Comparison of ENCODE assay signal across 11 cellular contexts in genomic region chr1:236168716-236169429, GRCh38. TPM values are rescaled to one million over a fixed set of nuclear protein-coding genes. Genes with fewer than 3 reads are reported as not detected.
DNase-seq lines count a peak whose midpoint lies in the region; ATAC-seq and TF ChIP-seq lines count a peak whose summit lies in the region.
"Had no signal": no experiment of that assay in that cellular context is flagged by ENCODE, and none has a peak within 500 bp of the region (broad histone marks: within the 10 kb centered on the region; RNA-seq: fewer than 3 reads in every experiment).

No MANE protein-coding gene starts in this region.

- WGBS in hepatocyte (ENCODE audit: low lambda C conversion rate, missing lambda C conversion rate): 88% methylated on average over 10 of the region's 10 CpGs

- H3K4me3 ChIP-seq in hepatocyte: no peak overlapping the region
- H3K4me3 ChIP-seq: ascending aorta had no signal

- no peaks in the 10 kb centered on the region for H4K20me1 ChIP-seq in hepatocyte (ENCODE audit: insufficient read depth, poor library complexity, severe bottlenecking)

- no peak overlapping the region for H3K4me2 ChIP-seq in hepatocyte

- H3K4me1 ChIP-seq in hepatocyte (ENCODE audit: insufficient read depth): no peaks in the 10 kb centered on the region
- H3K4me1 ChIP-seq: ascending aorta had no signal

- H3K27me3 ChIP-seq in hepatocyte: no peaks in the 10 kb centered on the region
- H3K27me3 ChIP-seq: ascending aorta had no signal

- DNase-seq in stimulated activated naive CD4-positive, alpha-beta T cell treated with Interleukin-2 at 50 U/mL for 16 hours (lab: John Stamatoyannopoulos, UW): peak; percentile 13
- no peak for DNase-seq in stimulated activated naive CD4-positive, alpha-beta T cell (lab: John Stamatoyannopoulos, UW)
- DNase-seq in RPMI7951 (ENCODE audit: low read depth) (peak; percentile 72), hepatocyte (ENCODE audit: low spot score) (peak; percentile 51), AG08395 (ENCODE audit: low spot score) (no peak), globus pallidus (ENCODE audit: low spot score) (no peak)
- DNase-seq: NCI-H1694 treated with DMSO at 0.1 percent for 48 hours, occipital lobe had no signal

- no peak for ATAC-seq in HG03025 (IDR thresholded peaks at IDR 0.05; ENCODE audit: low FRiP score, unreplicated experiment)
- no peak for ATAC-seq in GM21447 (IDR thresholded peaks at IDR 0.05; ENCODE audit: unreplicated experiment)

- H3K36me3 ChIP-seq in hepatocyte (replicated peaks; ENCODE audit: insufficient read depth, low read depth): no peaks in the 10 kb centered on the region
- H3K36me3 ChIP-seq: ascending aorta had no signal

- no peak overlapping the region for H2AFZ ChIP-seq in hepatocyte

- no peaks in the 10 kb centered on the region for H3K9me2 ChIP-seq in hepatocyte (replicated peaks; ENCODE audit: insufficient read depth)

- H3K79me2 ChIP-seq in hepatocyte: no peaks in the 10 kb centered on the region

- peak; percentile 11 for TF ChIP-seq CTCF in hepatocyte (IDR thresholded peaks at IDR 0.05; ENCODE audit: poor library complexity)

- H3K9me3 ChIP-seq in hepatocyte (ENCODE audit: low read depth): no peaks in the 10 kb centered on the region
- H3K9me3 ChIP-seq: ascending aorta had no signal

- no peak overlapping the region for H3K27ac ChIP-seq in hepatocyte
- H3K27ac ChIP-seq: ascending aorta had no signal

RNA-seq across cellular contexts. Expression of gene GPR137B, which starts 26.5 kb away (rescaled TPM):
- total RNA-seq in RPMI7951 (2014; rRNA removed; shearing (Covaris generic)): 6.6 and 8.2 TPM in 2 replicates
- 13.4 and 15.5 TPM in 2 replicates for total RNA-seq in hepatocyte
- 12.2 and 13.0 TPM in 2 replicates for polyA plus RNA-seq in hepatocyte

Comparison
In these comparisons a context has a peak if more than half of its experiments do, and no peak if none do; other contexts are left out.
1. DNase-seq: peak in stimulated activated naive CD4-positive, alpha-beta T cell treated with Interleukin-2 at 50 U/mL for 16 hours (single experiment), RPMI7951 (single experiment) and hepatocyte (single experiment); none in stimulated activated naive CD4-positive, alpha-beta T cell (0 of 6), AG08395 (single experiment) and globus pallidus (single experiment).